Comparison of ENCODE assay signal across 2 cellular contexts in the genomic region with DNA sequence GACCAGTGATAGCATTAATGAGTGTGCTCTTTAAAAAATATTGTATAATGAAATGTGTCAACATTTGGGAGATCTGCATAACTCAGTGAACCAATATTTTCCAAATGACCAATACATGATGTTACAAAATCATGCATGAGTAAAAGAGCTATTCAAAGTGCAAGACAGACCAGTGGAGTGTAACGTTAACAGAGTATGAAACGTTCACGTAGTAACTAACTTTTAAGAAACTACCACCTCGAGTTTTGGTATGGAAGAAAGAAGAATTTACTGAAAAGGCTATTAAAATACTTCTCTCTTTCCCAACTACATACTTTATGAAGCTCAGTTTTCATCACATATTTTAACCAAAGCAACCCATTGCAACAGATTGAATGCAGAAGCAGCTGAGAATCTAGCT.
TF ChIP-seq lines count a peak whose summit lies in the region.

No MANE protein-coding gene starts in this region.

TF ChIP-seq in IMR-90, 13 proteins besides CTCF, POLR2A, EP300 and RAD21:
- TF ChIP-seq SMC3 (IDR thresholded peaks at IDR 0.05; ENCODE audit: low read depth, low read length) (no peak), CEBPB (IDR thresholded peaks at IDR 0.05; ENCODE audit: low read depth, low read length) (0 out of 2 replicates have a peak, but pooled peaks have one; percentile 8)

TF ChIP-seq in K562, 482 proteins besides CTCF, POLR2A, EP300 and RAD21:
- TF ChIP-seq HNRNPH1 (optimal IDR thresholded peaks at IDR 0.05; ENCODE audit: low read depth, low read length) (no peak), SAFB2 (IDR thresholded peaks at IDR 0.05; ENCODE audit: borderline replicate concordance, low read depth, low read length, severe bottlenecking) (no peak), CREB1 (IDR thresholded peaks at IDR 0.05) (no peak), CREB1 (CRISPR knock-in tag; IDR thresholded peaks at IDR 0.05) (no peak), ZKSCAN3 (CRISPR knock-in tag; IDR thresholded peaks at IDR 0.05) (no peak), MCM3 (IDR thresholded peaks at IDR 0.05) (no peak), ELF2 (CRISPR knock-in tag; IDR thresholded peaks at IDR 0.05) (no peak), ZNF384 (IDR thresholded peaks at IDR 0.05; ENCODE audit: low read depth, low read length) (no peak), CBX5 (IDR thresholded peaks at IDR 0.05; ENCODE audit: borderline replicate concordance, low read depth) (no peak), NFIC (IDR thresholded peaks at IDR 0.05) (no peak), HNRNPLL (IDR thresholded peaks at IDR 0.05; ENCODE audit: low read depth, low read length, poor library complexity, severe bottlenecking) (no peak)
- TF ChIP-seq, protein P1, sequence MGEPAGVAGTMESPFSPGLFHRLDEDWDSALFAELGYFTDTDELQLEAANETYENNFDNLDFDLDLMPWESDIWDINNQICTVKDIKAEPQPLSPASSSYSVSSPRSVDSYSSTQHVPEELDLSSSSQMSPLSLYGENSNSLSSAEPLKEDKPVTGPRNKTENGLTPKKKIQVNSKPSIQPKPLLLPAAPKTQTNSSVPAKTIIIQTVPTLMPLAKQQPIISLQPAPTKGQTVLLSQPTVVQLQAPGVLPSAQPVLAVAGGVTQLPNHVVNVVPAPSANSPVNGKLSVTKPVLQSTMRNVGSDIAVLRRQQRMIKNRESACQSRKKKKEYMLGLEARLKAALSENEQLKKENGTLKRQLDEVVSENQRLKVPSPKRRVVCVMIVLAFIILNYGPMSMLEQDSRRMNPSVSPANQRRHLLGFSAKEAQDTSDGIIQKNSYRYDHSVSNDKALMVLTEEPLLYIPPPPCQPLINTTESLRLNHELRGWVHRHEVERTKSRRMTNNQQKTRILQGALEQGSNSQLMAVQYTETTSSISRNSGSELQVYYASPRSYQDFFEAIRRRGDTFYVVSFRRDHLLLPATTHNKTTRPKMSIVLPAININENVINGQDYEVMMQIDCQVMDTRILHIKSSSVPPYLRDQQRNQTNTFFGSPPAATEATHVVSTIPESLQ (CRISPR knock-in tag; IDR thresholded peaks at IDR 0.05), result no peak
- TF ChIP-seq, protein P2, sequence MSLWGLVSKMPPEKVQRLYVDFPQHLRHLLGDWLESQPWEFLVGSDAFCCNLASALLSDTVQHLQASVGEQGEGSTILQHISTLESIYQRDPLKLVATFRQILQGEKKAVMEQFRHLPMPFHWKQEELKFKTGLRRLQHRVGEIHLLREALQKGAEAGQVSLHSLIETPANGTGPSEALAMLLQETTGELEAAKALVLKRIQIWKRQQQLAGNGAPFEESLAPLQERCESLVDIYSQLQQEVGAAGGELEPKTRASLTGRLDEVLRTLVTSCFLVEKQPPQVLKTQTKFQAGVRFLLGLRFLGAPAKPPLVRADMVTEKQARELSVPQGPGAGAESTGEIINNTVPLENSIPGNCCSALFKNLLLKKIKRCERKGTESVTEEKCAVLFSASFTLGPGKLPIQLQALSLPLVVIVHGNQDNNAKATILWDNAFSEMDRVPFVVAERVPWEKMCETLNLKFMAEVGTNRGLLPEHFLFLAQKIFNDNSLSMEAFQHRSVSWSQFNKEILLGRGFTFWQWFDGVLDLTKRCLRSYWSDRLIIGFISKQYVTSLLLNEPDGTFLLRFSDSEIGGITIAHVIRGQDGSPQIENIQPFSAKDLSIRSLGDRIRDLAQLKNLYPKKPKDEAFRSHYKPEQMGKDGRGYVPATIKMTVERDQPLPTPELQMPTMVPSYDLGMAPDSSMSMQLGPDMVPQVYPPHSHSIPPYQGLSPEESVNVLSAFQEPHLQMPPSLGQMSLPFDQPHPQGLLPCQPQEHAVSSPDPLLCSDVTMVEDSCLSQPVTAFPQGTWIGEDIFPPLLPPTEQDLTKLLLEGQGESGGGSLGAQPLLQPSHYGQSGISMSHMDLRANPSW (CRISPR knock-in tag; IDR thresholded peaks at IDR 0.05), result no peak
